9 cellular contexts compared by ENCODE assay signal in the genomic region with DNA sequence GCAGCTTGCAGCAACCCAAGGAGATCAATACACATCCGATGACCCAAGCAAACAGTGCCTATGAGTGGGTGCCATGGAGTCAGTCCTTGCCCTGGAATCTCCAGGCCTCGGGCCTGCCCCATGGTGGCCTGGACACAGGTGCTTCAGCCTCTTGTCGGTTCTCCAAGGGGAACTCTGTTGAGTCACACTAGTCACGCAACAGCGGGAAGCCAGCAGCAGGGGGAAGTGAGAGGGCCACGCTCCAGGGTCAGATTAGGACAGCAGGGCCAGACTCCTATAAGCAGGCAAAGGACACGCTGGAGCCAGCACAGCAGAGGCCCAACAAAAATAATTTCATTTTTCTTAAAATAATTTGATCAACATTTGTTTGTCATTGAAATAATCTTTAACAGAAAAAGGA. TPM values are rescaled to one million over a fixed set of nuclear protein-coding genes. Genes with fewer than 3 reads are reported as not detected.
DNase-seq lines count a peak whose midpoint lies in the region; ATAC-seq and TF ChIP-seq lines count a peak whose summit lies in the region.
"Had no signal": no experiment of that assay in that cellular context is flagged by ENCODE, and none has a peak within 500 bp of the region (broad histone marks: within the 10 kb centered on the region; RNA-seq: fewer than 3 reads in every experiment).

No MANE protein-coding gene starts in this region.

- no peaks in the 10 kb centered on the region for H3K27me3 ChIP-seq in SJCRH30
- no peaks in the 10 kb centered on the region for H3K27me3 ChIP-seq in upper lobe of left lung

- DNase-seq in GM13976 (ENCODE audit: low spot score) = peak; percentile 64
- DNase-seq in SJCRH30 = peak; percentile 59 to 69
- peak; percentile 73 for DNase-seq in left ventricle myocardium superior
- DNase-seq in upper lobe of left lung = peak in 1 of 2 donors; percentile 90
- DNase-seq in activated T-cell treated with anti-CD3 and anti-CD28 coated beads, Interleukin-2, amount 50 U/mL, for 1 hour = no peak
- DNase-seq in T-helper 1 cell = no peak
- no peak for DNase-seq in type B pancreatic cell (ENCODE audit: extremely low spot score, unreplicated experiment)

- TF ChIP-seq CTCF in GM13976 (IDR thresholded peaks at IDR 0.05; ENCODE audit: borderline replicate concordance, control extremely low read depth, extremely low read depth, insufficient read depth, missing control alignments) = no peak
- TF ChIP-seq CTCF in upper lobe of left lung (IDR thresholded peaks at IDR 0.05) = peak in 1 of 6 experiments; percentile 17
- no peak for TF ChIP-seq CTCF in type B pancreatic cell (conservative IDR thresholded peaks at IDR 0.05)

- intact Hi-C loops in left ventricle myocardium superior (cut with micrococcal nuclease) = no loop called here

- peaks cover 3% of the 10 kb centered on the region for H3K4me1 Mint-ChIP-seq in type B pancreatic cell (ENCODE audit: unreplicated experiment)

- H3K36me3 ChIP-seq in SJCRH30 (no peaks in the 10 kb centered on the region; the same call in 1 of the 2 replicates), upper lobe of left lung (no peaks in the 10 kb centered on the region)

- peak in 2 of 4 donors; percentile 24 to 56 for TF ChIP-seq EP300 in upper lobe of left lung (IDR thresholded peaks at IDR 0.05)

- H3K4me1 ChIP-seq in SJCRH30 = peaks cover 14% of the 10 kb centered on the region
- H3K4me1 ChIP-seq in upper lobe of left lung = peaks cover 22 to 33% (median 24%) of the 10 kb centered on the region in 4 donors

- H3K27me3 Mint-ChIP-seq in type B pancreatic cell = no peaks in the 10 kb centered on the region

- 50 to 51% methylated on average over 5 to 7 of the region's 7 CpGs for WGBS in upper lobe of left lung, 2 donors

- H3K9me3 ChIP-seq in SJCRH30 (replicated peaks) (no peaks in the 10 kb centered on the region), upper lobe of left lung (no peaks in the 10 kb centered on the region)

- H3K9me3 Mint-ChIP-seq in type B pancreatic cell = no peaks in the 10 kb centered on the region

- peaks cover 15% of the 10 kb centered on the region for H3K36me3 Mint-ChIP-seq in type B pancreatic cell

- in situ Hi-C loops in GM13976 (cut with MboI; ENCODE audit: low sequenced_read_pairs, unreplicated experiment) = no loop called here

- no peak overlapping the region for H3K4me3 ChIP-seq in SJCRH30
- H3K4me3 ChIP-seq in upper lobe of left lung = no peak overlapping the region

- H3K4me3 Mint-ChIP-seq in type B pancreatic cell = no peak overlapping the region

- no peak overlapping the region for H3K27ac Mint-ChIP-seq in type B pancreatic cell

- peak; percentile 53 for ATAC-seq in HG02973 (IDR thresholded peaks at IDR 0.05; ENCODE audit: unreplicated experiment)
- ATAC-seq in left ventricle myocardium superior = peak; percentile 87
- peak; percentile 76 to 86 for ATAC-seq in upper lobe of left lung (ENCODE audit: low FRiP score in 2 of 2)

- no peak for TF ChIP-seq POLR2A in upper lobe of left lung (IDR thresholded peaks at IDR 0.05)

- peak overlapping the region; percentile 15 for H3K27ac ChIP-seq in SJCRH30
- peak overlapping the region in 3 of 4 donors; percentile 17 to 74 (median 33) for H3K27ac ChIP-seq in upper lobe of left lung
- H3K27ac ChIP-seq: epithelial cell of prostate had no signal

RNA-seq across cellular contexts. Expression of gene ARMC9, which starts 16.6 kb away (rescaled TPM):
- 16.3 and 19.9 TPM in 2 replicates for total RNA-seq in SJCRH30 (2014; rRNA removed; shearing (Covaris generic))
- total RNA-seq in left ventricle myocardium superior (2.3 TPM), upper lobe of left lung (100 to 1,000 TPM in 1 of 6 donors, 10 to 100 TPM in 5; 26.7 to 145 (median 61.0) TPM), type B pancreatic cell (ENCODE audit: low replicate concordance) (22.0 and 35.2 TPM in 2 replicates)

RNA-seq across cellular contexts. Expression of gene HTR2B, which starts 57.0 kb away (rescaled TPM):
- 0.15 and 0.32 TPM in 2 replicates for total RNA-seq in SJCRH30 (2014; rRNA removed; shearing (Covaris generic))
- total RNA-seq in left ventricle myocardium superior = 0.50 TPM
- 1 to 10 TPM in 1 of 6 donors, under 1 TPM in 4, not detected in 1; 0.15 to 1.0 (median 0.37) TPM for total RNA-seq in upper lobe of left lung
- total RNA-seq in type B pancreatic cell (ENCODE audit: low replicate concordance) = not detected in 2 replicates

Comparison
In these comparisons a context has a peak if more than half of its experiments do, and no peak if none do; other contexts are left out.
1. DNase-seq: peak in GM13976 (single experiment), SJCRH30 (2 of 2) and left ventricle myocardium superior (single experiment); none in activated T-cell treated with anti-CD3 and anti-CD28 coated beads, Interleukin-2, amount 50 U/mL, for 1 hour (single experiment), T-helper 1 cell (0 of 5) and type B pancreatic cell (single experiment).
2. Peak in every context shown above with its lines, with median percentiles within 50 percentile points of each other: ATAC-seq.